Comparison of ENCODE assay signal across 8 cellular contexts in genomic region chr21:37006521-37007291, GRCh38. TPM values are rescaled to one million over a fixed set of nuclear protein-coding genes. Genes with fewer than 3 reads are reported as not detected.
DNase-seq lines count a peak whose midpoint lies in the region; ATAC-seq and TF ChIP-seq lines count a peak whose summit lies in the region.

TSS of gene RIPPLY3 (plus strand) at chr21:37006702. CDS start at chr21:37006773, 71 bp downstream.

- intact Hi-C loops in left ventricle myocardium superior (cut with micrococcal nuclease): no loop called here

- no peaks in the 10 kb centered on the region for H3K36me3 Mint-ChIP-seq in nephron progenitor cell (ENCODE audit: low read depth)

- no peak within 1 kb of the TSS for H3K27ac Mint-ChIP-seq in nephron progenitor cell

- in situ Hi-C loops in HAP-1 (cut with MboI; ENCODE audit: low sequenced_read_pairs): no loop called here

- H3K27me3 Mint-ChIP-seq in nephron progenitor cell (ENCODE audit: low read depth, poor library complexity): peaks cover 82% of the 10 kb centered on the region

- no peak within 1 kb of the TSS for H3K27ac ChIP-seq in cardiac muscle cell

- H3K36me3 ChIP-seq in cardiac muscle cell (no peaks in the 10 kb centered on the region), HAP-1 (replicated peaks) (no peaks in the 10 kb centered on the region)

- H3K4me3 Mint-ChIP-seq in nephron progenitor cell: peak within 1 kb of the TSS; percentile 76

- H3K9me3 ChIP-seq in cardiac muscle cell (ENCODE audit: low read depth): no peaks in the 10 kb centered on the region
- H3K9me3 ChIP-seq in HAP-1: no peaks in the 10 kb centered on the region

- H3K27me3 ChIP-seq in cardiac muscle cell (peaks cover 73% of the 10 kb centered on the region), HAP-1 (ENCODE audit: low read depth) (no peaks in the 10 kb centered on the region)

- H3K9me3 Mint-ChIP-seq in nephron progenitor cell: peaks cover 12% of the 10 kb centered on the region

- TF ChIP-seq CTCF in cardiac muscle cell (IDR thresholded peaks at IDR 0.05; ENCODE audit: low read depth, low read length): no peak
- no peak for TF ChIP-seq CTCF in epithelial cell of esophagus (IDR thresholded peaks at IDR 0.05; ENCODE audit: insufficient read depth, low read depth, low read length, missing control alignments)
- no peak for TF ChIP-seq CTCF in nephron progenitor cell (IDR thresholded peaks at IDR 0.05)

- DNase-seq in cardiac muscle cell (ENCODE audit: low read depth in 1 of 2, low spot score in 1 of 2) (peak; percentile 37 to 45), left ventricle myocardium superior (no peak), T1000 (lab: John Stamatoyannopoulos, UW) (peak; percentile 7), epithelial cell of esophagus (ENCODE audit: low read depth) (peak; percentile 24), nephron progenitor cell (peak; percentile 66), NCI-H128 (lab: John Stamatoyannopoulos, UW; ENCODE audit: unreplicated experiment) (no peak), C1 segment of cervical spinal cord (lab: John Stamatoyannopoulos, UW) (no peak), HAP-1 (ENCODE audit: low spot score in 2 of 2) (no peak)

- H3K4me1 ChIP-seq in cardiac muscle cell (ENCODE audit: low read depth): no peaks in the 10 kb centered on the region
- H3K4me1 ChIP-seq in HAP-1: peaks cover 4% of the 10 kb centered on the region

- peak within 1 kb of the TSS; percentile 47 for H3K4me3 ChIP-seq in cardiac muscle cell
- peak within 1 kb of the TSS; percentile 34 for H3K4me3 ChIP-seq in epithelial cell of esophagus (ENCODE audit: low read length)
- H3K4me3 ChIP-seq in HAP-1: no peak within 1 kb of the TSS

- peaks cover 15% of the 10 kb centered on the region for H3K4me1 Mint-ChIP-seq in nephron progenitor cell

- ATAC-seq in left ventricle myocardium superior: no peak

RNA-seq across cellular contexts. Expression of gene RIPPLY3, which starts in this region (rescaled TPM):
- total RNA-seq in cardiac muscle cell (not detected in 2 replicates), left ventricle myocardium superior (not detected)
- polyA plus RNA-seq in cardiac muscle cell: 0.22 TPM in 1 of 2 replicates, not detected in the other

Comparison
In these comparisons a context has a peak if more than half of its experiments do, and no peak if none do; other contexts are left out.
1. Peak in DNase-seq and H3K4me3 ChIP-seq in cardiac muscle cell; RNA of the gene not detected or under 1 TPM.
2. DNase-seq: peak in T1000 (single experiment), epithelial cell of esophagus (single experiment) and nephron progenitor cell (single experiment); none in left ventricle myocardium superior (single experiment), NCI-H128 (single experiment), C1 segment of cervical spinal cord (0 of 14) and HAP-1 (0 of 2).